8 cellular contexts compared by ENCODE assay signal in the genomic region with DNA sequence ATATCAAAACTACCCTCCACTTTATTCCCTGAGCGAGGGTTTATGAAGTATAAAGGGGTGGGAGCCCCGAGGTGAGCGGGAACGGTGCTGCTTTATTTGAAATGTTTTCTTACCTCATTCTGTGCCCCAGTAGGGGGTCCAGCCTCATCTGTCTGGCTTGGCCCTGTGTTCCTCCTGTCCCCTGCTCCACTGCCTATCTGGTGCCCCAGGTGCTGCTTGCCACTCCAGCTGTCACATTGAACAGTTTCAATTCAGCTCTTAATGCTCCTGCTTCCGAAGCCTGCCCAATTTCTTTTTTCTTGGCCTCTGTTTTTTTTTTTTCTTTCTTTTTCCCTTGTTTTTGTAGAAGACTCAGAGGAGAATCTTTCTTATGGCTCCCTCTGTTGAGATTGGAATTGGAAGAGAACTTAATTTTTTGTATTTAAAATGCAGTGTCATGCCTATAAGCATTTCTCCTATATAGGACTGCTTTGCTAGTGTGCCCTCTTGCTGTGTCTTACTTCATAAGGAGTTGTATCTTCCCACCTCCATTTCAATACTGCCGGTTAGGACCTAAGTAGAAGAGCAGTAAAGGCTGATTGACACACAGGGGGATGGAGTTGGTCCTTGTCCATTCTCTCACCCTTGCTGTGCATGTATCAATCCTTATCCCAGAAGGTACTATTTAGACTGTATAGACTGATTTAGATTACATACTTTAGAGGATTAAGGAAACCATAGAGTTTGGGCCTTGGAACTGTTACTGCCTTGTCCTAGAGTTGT. TPM values are rescaled to one million over a fixed set of nuclear protein-coding genes. Genes with fewer than 3 reads are reported as not detected.
DNase-seq lines count a peak whose midpoint lies in the region; ATAC-seq and TF ChIP-seq lines count a peak whose summit lies in the region.

No MANE protein-coding gene starts in this region.

- no peak overlapping the region for H4K5ac ChIP-seq in mesendoderm (ENCODE audit: low read length)

- H3K27me3 ChIP-seq in mesendoderm (ENCODE audit: insufficient read depth, low read length, poor library complexity) = no peaks in the 10 kb centered on the region

- no peak overlapping the region for H3K23ac ChIP-seq in mesendoderm (ENCODE audit: low read length)

- TF ChIP-seq CTCF in AG09309 (IDR thresholded peaks at IDR 0.05; ENCODE audit: control insufficient read depth, insufficient read depth, low read depth, low read length, missing control alignments) = no peak
- TF ChIP-seq CTCF in HEK293 (tag by site-specific recombination; IDR thresholded peaks at IDR 0.05) = no peak
- TF ChIP-seq CTCF in astrocyte of the spinal cord (IDR thresholded peaks at IDR 0.05; ENCODE audit: low read depth, low read length) = no peak

- peak overlapping the region; percentile 89 for H3K4me2 ChIP-seq in mesendoderm (ENCODE audit: low read length)

- H2BK120ac ChIP-seq in mesendoderm (ENCODE audit: low read depth, low read length) = no peak overlapping the region

- no peak for ATAC-seq in HG02798 (IDR thresholded peaks at IDR 0.05; ENCODE audit: poor library complexity, unreplicated experiment)

- H2AK5ac ChIP-seq in mesendoderm (ENCODE audit: low read length) = no peak overlapping the region

- no peak overlapping the region for H4K8ac ChIP-seq in mesendoderm (ENCODE audit: low read depth, low read length)

- H3K27ac ChIP-seq in HEK293 (ENCODE audit: extremely low read depth, low read depth, low read length) (no peak overlapping the region), mesendoderm (ENCODE audit: low read depth, low read length) (no peak overlapping the region)

- H3K4me3 ChIP-seq in AG09309 (ENCODE audit: control insufficient read depth, low read depth, low read length) = peak overlapping the region; percentile 16; the same call in 1 of the 2 replicates
- peak overlapping the region; percentile 95 for H3K4me3 ChIP-seq in HEK293 (ENCODE audit: low read depth, low read length)
- peak overlapping the region; percentile 87 for H3K4me3 ChIP-seq in astrocyte of the spinal cord (ENCODE audit: low read depth, low read length)
- no peak overlapping the region for H3K4me3 ChIP-seq in mesendoderm (ENCODE audit: low read length)

- H3K9ac ChIP-seq in mesendoderm (ENCODE audit: low read length) = peak overlapping the region; percentile 87

- no peak overlapping the region for H2BK5ac ChIP-seq in mesendoderm (ENCODE audit: low read length)

- no CpG with 5 or more reads among the region's 6 CpGs for WGBS in mesendoderm (ENCODE audit: extremely low coverage, insufficient coverage, low lambda C conversion rate)

- no peak overlapping the region for H3K56ac ChIP-seq in mesendoderm (ENCODE audit: low read length)

- no peak overlapping the region for H3K4ac ChIP-seq in mesendoderm (ENCODE audit: low read depth, low read length)

- in situ Hi-C loops in astrocyte of the spinal cord (cut with HindIII; ENCODE audit: low sequenced_read_pairs) = no loop called here

- H2BK15ac ChIP-seq in mesendoderm (replicated peaks; ENCODE audit: low read depth) = no peak overlapping the region

- no peak overlapping the region for H3K18ac ChIP-seq in mesendoderm (ENCODE audit: low read length)

- POLR2A ChIA-PET in HEK293 (lab: Yijun Ruan, JAX) = no interaction called here

- CTCF ChIA-PET in HEK293 (lab: Yijun Ruan, JAX) = no interaction called here

- H3K79me2 ChIP-seq in mesendoderm (ENCODE audit: control insufficient read depth, insufficient read depth, low read length) = peaks cover 37% of the 10 kb centered on the region

- DNase-seq in AG09309 (ENCODE audit: low read depth) (no peak), astrocyte of the spinal cord (ENCODE audit: low read depth, low spot score) (no peak), mesendoderm (peak; percentile 57), SK-N-DZ (ENCODE audit: low spot score) (no peak), pons (ENCODE audit: low spot score) (no peak), DMS79 (lab: John Stamatoyannopoulos, UW) (no peak)

- H3K9me3 ChIP-seq in HEK293 (ENCODE audit: control insufficient read depth, insufficient read depth, low read depth, low read length) = no peaks in the 10 kb centered on the region

- peaks cover 4% of the 10 kb centered on the region for H3K79me1 ChIP-seq in mesendoderm (ENCODE audit: low read length)

- peaks cover 6 to 41% of the 10 kb centered on the region in 2 experiments for H3K36me3 ChIP-seq in HEK293 (ENCODE audit: control insufficient read depth in 2 of 2, insufficient read depth in 1 of 2, low read length in 2 of 2)
- H3K36me3 ChIP-seq in mesendoderm (ENCODE audit: control insufficient read depth, insufficient read depth, low read length) = no peaks in the 10 kb centered on the region

- H3K4me1 ChIP-seq in HEK293 (ENCODE audit: control insufficient read depth, insufficient read depth, low read length) (peaks cover 15% of the 10 kb centered on the region), mesendoderm (ENCODE audit: control insufficient read depth, low read depth, low read length) (peaks cover 6% of the 10 kb centered on the region)

TF ChIP-seq in HEK293, 187 proteins besides CTCF, POLR2A, EP300 and RAD21:
- TF ChIP-seq ZIC2 (tag by site-specific recombination; IDR thresholded peaks at IDR 0.05) (peak; percentile 21; the same call in 1 of the 2 replicates), PRDM1 (tag by site-specific recombination; IDR thresholded peaks at IDR 0.05) (no peak), GLIS1 (tag by site-specific recombination; IDR thresholded peaks at IDR 0.05) (0 out of 2 replicates have a peak, but pooled peaks have one; percentile 8)
TF ChIP-seq in HEK293: peak in this region for 2.

RNA-seq across cellular contexts. Expression of gene ATXN7L3B, which starts 2.3 kb away (rescaled TPM):
- polyA plus RNA-seq in mesendoderm (2013, experiment 1 of 2) = 26.6 TPM
- polyA plus RNA-seq in mesendoderm (2013, experiment 2 of 2) = 25.8 TPM
- polyA plus RNA-seq in SK-N-DZ (2014; cell fraction: cytosol; rRNA removed) = 41.4 and 44.8 TPM in 2 replicates
- polyA plus RNA-seq in SK-N-DZ (2014; cell fraction: nucleus; rRNA removed) = 19.1 and 21.8 TPM in 2 replicates
